ENCODE assay signal across 13 cellular contexts in the genomic region with DNA sequence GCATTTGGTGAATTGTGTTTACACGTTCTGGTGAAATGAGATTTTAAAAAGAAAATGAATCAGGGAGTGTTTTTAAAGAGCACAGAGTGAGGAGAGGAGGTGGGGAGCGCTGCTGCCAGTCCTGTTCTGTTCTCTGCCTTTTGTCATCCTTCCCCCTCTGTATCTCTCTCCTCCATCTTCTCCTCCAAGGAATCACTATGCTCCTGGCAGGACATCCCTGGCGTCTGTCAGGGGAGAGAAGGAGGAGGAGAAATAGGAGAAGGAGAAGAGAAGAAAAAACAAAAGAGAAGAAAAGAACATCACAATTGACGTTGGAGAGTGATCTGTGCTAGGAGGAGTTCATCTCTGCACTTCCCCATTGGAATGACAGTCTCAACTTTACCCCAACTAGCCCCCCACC.
DNase-seq lines count a peak whose midpoint lies in the region; ATAC-seq and TF ChIP-seq lines count a peak whose summit lies in the region.
"Had no signal": no experiment of that assay in that cellular context is flagged by ENCODE, and none has a peak within 500 bp of the region (broad histone marks: within the 10 kb centered on the region; RNA-seq: fewer than 3 reads in every experiment).

No MANE protein-coding gene starts in this region.

- H3K27me3 Mint-ChIP-seq in H9 (ENCODE audit: low read depth): no peaks in the 10 kb centered on the region
- H3K27me3 Mint-ChIP-seq in mesothelial cell of epicardium (ENCODE audit: low read depth): no peaks in the 10 kb centered on the region

- no peak for DNase-seq in H9
- no peak for DNase-seq in mesothelial cell of epicardium (ENCODE audit: low spot score in 2 of 2, unreplicated experiment in 2 of 2)
- DNase-seq in stimulated activated naive CD4-positive, alpha-beta T cell treated with Interleukin-2 at 50 U/mL for 16 hours (lab: John Stamatoyannopoulos, UW): no peak
- no peak for DNase-seq in mucosa of descending colon
- DNase-seq: activated CD4-positive, alpha-beta T cell treated with anti-CD3 and anti-CD28 coated beads for 4 hours; islet precursor cell; NCI-H2081 treated with DMSO at 0.1 percent for 48 hours; stimulated activated CD4-positive, alpha-beta T cell treated with anti-CD3 and anti-CD28 coated beads, Interleukin-2, amount 100 ng/mL, for 48 hours had no signal

- H4K8ac ChIP-seq in H9 (replicated peaks; ENCODE audit: insufficient read length, low read depth, low read length): no peak overlapping the region

- H2AFZ ChIP-seq in H9 (ENCODE audit: low read length): peak overlapping the region; percentile 48

- no peaks in the 10 kb centered on the region for H3K9me3 Mint-ChIP-seq in H9
- no peaks in the 10 kb centered on the region for H3K9me3 Mint-ChIP-seq in mesothelial cell of epicardium
- H3K9me3 Mint-ChIP-seq: activated naive CD4-positive, alpha-beta T cell treated with anti-CD3 and anti-CD28 coated beads, Interleukin-2, amount 50 U/mL, for 72 hours had no signal

- ATAC-seq in HG02981 (IDR thresholded peaks at IDR 0.05; ENCODE audit: unreplicated experiment) (no peak), GM21528 (IDR thresholded peaks at IDR 0.05; ENCODE audit: low FRiP score, unreplicated experiment) (no peak), mucosa of descending colon (no peak)
- ATAC-seq: activated naive CD4-positive, alpha-beta T cell treated with anti-CD3 and anti-CD28 coated beads, Interleukin-2, amount 50 U/mL, for 72 hours had no signal

- no peaks in the 10 kb centered on the region for H3K9me3 ChIP-seq in H9 (ENCODE audit: control insufficient read depth, low read depth, low read length)
- H3K9me3 ChIP-seq in subcutaneous abdominal adipose tissue (ENCODE audit: control insufficient read depth in 5 of 5, low read length in 5 of 5): no peaks in the 10 kb centered on the region
- H3K9me3 ChIP-seq in mucosa of descending colon: no peaks in the 10 kb centered on the region

- TF ChIP-seq CTCF in H9 (conservative IDR thresholded peaks at IDR 0.05) (no peak), mesothelial cell of epicardium (IDR thresholded peaks at IDR 0.05; ENCODE audit: unreplicated experiment) (no peak), mucosa of descending colon (IDR thresholded peaks at IDR 0.05) (no peak)

- no peak overlapping the region for H2BK20ac ChIP-seq in H9 (ENCODE audit: low read depth, low read length, poor library complexity, severe bottlenecking)

- no peak overlapping the region for H3K14ac ChIP-seq in H9 (ENCODE audit: insufficient read depth, low read length)

- intact Hi-C loops in mucosa of descending colon (cut with DNase I, micrococcal nuclease): no loop called here

- H3K4me1 Mint-ChIP-seq in H9 (peaks cover 12% of the 10 kb centered on the region in 2 experiments), mesothelial cell of epicardium (peaks cover 41% of the 10 kb centered on the region)

- no peak overlapping the region for H4K5ac ChIP-seq in H9 (ENCODE audit: insufficient read length, low read depth, low read length)

- H3K36me3 ChIP-seq in subcutaneous abdominal adipose tissue (ENCODE audit: control insufficient read depth in 5 of 5, insufficient read depth in 5 of 5, low read length in 5 of 5) (no peaks in the 10 kb centered on the region), mucosa of descending colon (ENCODE audit: low read depth) (no peaks in the 10 kb centered on the region)

- peak overlapping the region; percentile 17 for H3K56ac ChIP-seq in H9 (ENCODE audit: insufficient read length, low read depth, low read length)

- no peak overlapping the region for H3K4me3 Mint-ChIP-seq in H9
- no peak overlapping the region for H3K4me3 Mint-ChIP-seq in mesothelial cell of epicardium

- no peaks in the 10 kb centered on the region for H3K23me2 ChIP-seq in H9 (ENCODE audit: insufficient read length, low read depth, low read length, poor library complexity, severe bottlenecking)

- no peak overlapping the region for H4K91ac ChIP-seq in H9 (ENCODE audit: insufficient read length, low read depth, low read length)

- no peak overlapping the region for H3K4me2 ChIP-seq in H9 (ENCODE audit: insufficient read depth, insufficient read length, low read length)

- no peak overlapping the region for H2BK5ac ChIP-seq in H9 (ENCODE audit: insufficient read length, low read length)

- H3K36me3 Mint-ChIP-seq in H9 (ENCODE audit: insufficient read depth in 1 of 3, low read depth in 3 of 3) (no peaks in the 10 kb centered on the region), mesothelial cell of epicardium (no peaks in the 10 kb centered on the region)

- H2BK12ac ChIP-seq in H9 (ENCODE audit: insufficient read length, low read depth, low read length): no peak overlapping the region

- WGBS in H9 (ENCODE audit: extremely low coverage, insufficient read length, low lambda C conversion rate): no CpG with 5 or more reads among the region's 4 CpGs

- no peaks in the 10 kb centered on the region for H3K4me1 ChIP-seq in H9 (ENCODE audit: insufficient read depth, low read length)
- H3K4me1 ChIP-seq in subcutaneous abdominal adipose tissue (ENCODE audit: control insufficient read depth in 5 of 5, insufficient read depth in 5 of 5, low read length in 5 of 5): peaks cover 8 to 50% (median 36%) of the 10 kb centered on the region in 5 donors
- no peaks in the 10 kb centered on the region for H3K4me1 ChIP-seq in mucosa of descending colon (ENCODE audit: low read depth)

- no peak overlapping the region for H3K23ac ChIP-seq in H9 (ENCODE audit: insufficient read length, low read depth, low read length)

- no peak overlapping the region for H2BK15ac ChIP-seq in H9 (ENCODE audit: low read depth, low read length)

- no peak overlapping the region for H3K4ac ChIP-seq in H9 (ENCODE audit: low read depth, low read length)

- H3K79me2 ChIP-seq in H9 (ENCODE audit: insufficient read depth, low read length): no peaks in the 10 kb centered on the region

- H3K4me3 ChIP-seq in subcutaneous abdominal adipose tissue (ENCODE audit: low read depth in 1 of 5, low read length in 5 of 5) (no peak overlapping the region), mucosa of descending colon (no peak overlapping the region)

- H3K79me1 ChIP-seq in H9 (ENCODE audit: insufficient read depth, low read depth, low read length, poor library complexity, severe bottlenecking): no peaks in the 10 kb centered on the region

- H3K27ac Mint-ChIP-seq in H9 (peak overlapping the region in 1 of 3 experiments; percentile 9; a peak in 1 of 7 replicates), mesothelial cell of epicardium (peak overlapping the region; percentile 90)
- H3K27ac Mint-ChIP-seq: activated naive CD4-positive, alpha-beta T cell treated with anti-CD3 and anti-CD28 coated beads, Interleukin-2, amount 50 U/mL, for 72 hours had no signal

- no peaks in the 10 kb centered on the region for H4K20me1 ChIP-seq in H9 (ENCODE audit: control insufficient read depth, insufficient read depth, insufficient read length)

- H3K27ac ChIP-seq in H9 (ENCODE audit: insufficient read length, low read depth, low read length) (no peak overlapping the region), cingulate gyrus (ENCODE audit: low read depth, low read length) (peak overlapping the region; percentile 70), subcutaneous abdominal adipose tissue (ENCODE audit: low read depth, low read length) (peak overlapping the region; percentile 97)

- no peak overlapping the region for H2AK5ac ChIP-seq in H9 (ENCODE audit: insufficient read length, low read length)

- no peak overlapping the region for H2BK120ac ChIP-seq in H9 (ENCODE audit: low read depth, low read length, poor library complexity, severe bottlenecking)

- no peak overlapping the region for H3K18ac ChIP-seq in H9 (ENCODE audit: insufficient read length, low read depth, low read length)

- no peak overlapping the region for H3K9ac ChIP-seq in H9 (ENCODE audit: extremely low read depth, insufficient read length, low read length)
- H3K9ac ChIP-seq in subcutaneous abdominal adipose tissue (ENCODE audit: low read length in 5 of 5): peak overlapping the region in 3 of 5 donors; percentile 32 to 66 (median 38)

- H3K27me3 ChIP-seq in H9 (ENCODE audit: insufficient read depth, low read length) (no peaks in the 10 kb centered on the region), subcutaneous abdominal adipose tissue (ENCODE audit: control insufficient read depth in 5 of 5, insufficient read depth in 4 of 5, low read length in 5 of 5) (no peaks in the 10 kb centered on the region)

- H3T11ph ChIP-seq in H9 (ENCODE audit: low read length): no peak overlapping the region
